20 cellular contexts compared by ENCODE assay signal in genomic region chr12:132317233-132317938, GRCh38. TPM values are rescaled to one million over a fixed set of nuclear protein-coding genes. Genes with fewer than 3 reads are reported as not detected.
DNase-seq lines count a peak whose midpoint lies in the region; ATAC-seq, FAIRE-seq and TF ChIP-seq lines count a peak whose summit lies in the region.
"Had no signal": no experiment of that assay in that cellular context is flagged by ENCODE, and none has a peak within 500 bp of the region (broad histone marks: within the 10 kb centered on the region; RNA-seq: fewer than 3 reads in every experiment).

No MANE protein-coding gene starts in this region.

- no peak overlapping the region for H4K12ac ChIP-seq in trophoblast cell (ENCODE audit: low read depth, low read length)

- H3K27me3 ChIP-seq in RWPE2 (ENCODE audit: insufficient read depth, poor library complexity, severe bottlenecking), result peaks cover 15% of the 10 kb centered on the region
- H3K27me3 ChIP-seq in trophoblast cell (ENCODE audit: insufficient read depth, low read length), result no peaks in the 10 kb centered on the region
- no peaks in the 10 kb centered on the region for H3K27me3 ChIP-seq in brain microvascular endothelial cell (replicated peaks)

- no peak overlapping the region for H2BK5ac ChIP-seq in trophoblast cell (ENCODE audit: low read depth, low read length, poor library complexity)

- H2BK120ac ChIP-seq in trophoblast cell (ENCODE audit: insufficient read depth, low read length, poor library complexity), result no peak overlapping the region

- peak; percentile 13 for DNase-seq in Right ventricle myocardium superior
- DNase-seq in Right ventricle myocardium inferior (ENCODE audit: missing footprints), result no peak
- peak; percentile 47 for DNase-seq in RWPE2 (ENCODE audit: low spot score)
- peak; percentile 39 for DNase-seq in kidney
- DNase-seq in trophoblast cell, result no peak
- DNase-seq in G401 (ENCODE audit: low spot score), result no peak
- no peak for DNase-seq in brain microvascular endothelial cell
- DNase-seq in RCC 7860 (ENCODE audit: low spot score), result no peak
- DNase-seq: 8988T; CD4-positive, alpha-beta memory T cell; DMS153; DMS79; GF-D8; GOT3; H7; HFFc6 had no signal

- intact Hi-C loops in Right ventricle myocardium superior (cut with DNase I), result no loop called here
- intact Hi-C loops in Right ventricle myocardium inferior (cut with DNase I), result no loop called here
- intact Hi-C loops in kidney (cut with DNase I), result no loop called here

- no peak overlapping the region for H3K4me3 ChIP-seq in RWPE2 (ENCODE audit: severe bottlenecking)
- H3K4me3 ChIP-seq in kidney (ENCODE audit: low read length in 2 of 2), result no peak overlapping the region
- H3K4me3 ChIP-seq in trophoblast cell (ENCODE audit: low read depth, low read length), result no peak overlapping the region
- H3K4me3 ChIP-seq in brain microvascular endothelial cell (ENCODE audit: low read depth, low read length), result no peak overlapping the region
- H3K4me3 ChIP-seq: BLaER1 had no signal

- no CpG with 5 or more reads among the region's 19 CpGs for WGBS in trophoblast cell (ENCODE audit: extremely low coverage, insufficient coverage, insufficient read length)

- ATAC-seq in Right ventricle myocardium superior (ENCODE audit: poor library complexity) (no peak), Right ventricle myocardium inferior (no peak), RWPE2 (ENCODE audit: low read depth) (no peak)
- ATAC-seq: HCT116 had no signal

- in situ Hi-C loops in G401 (cut with HindIII; ENCODE audit: low sequenced_read_pairs), result no loop called here
- in situ Hi-C loops in brain microvascular endothelial cell (cut with HindIII; ENCODE audit: low pct_ligation_motif_present, low sequenced_read_pairs), result no loop called here

- no peak overlapping the region for H3K14ac ChIP-seq in trophoblast cell (ENCODE audit: low read length)

- H2AFZ ChIP-seq in trophoblast cell (ENCODE audit: insufficient read depth, low read length, poor library complexity), result no peak overlapping the region

- no peak overlapping the region for H3K9ac ChIP-seq in kidney (ENCODE audit: low read length in 2 of 2)
- H3K9ac ChIP-seq in trophoblast cell (ENCODE audit: low read length), result no peak overlapping the region
- H3K9ac ChIP-seq: BLaER1 had no signal

- H3K4me1 ChIP-seq in RWPE2 (ENCODE audit: insufficient read depth, poor library complexity, severe bottlenecking) (no peaks in the 10 kb centered on the region), kidney (ENCODE audit: control insufficient read depth in 1 of 2, insufficient read depth in 1 of 2, low read depth in 1 of 2, low read length in 2 of 2) (no peaks in the 10 kb centered on the region), trophoblast cell (ENCODE audit: control insufficient read depth in 1 of 2, insufficient read depth in 2 of 2, low read length in 2 of 2) (no peaks in the 10 kb centered on the region)

- no peaks in the 10 kb centered on the region for H3K79me1 ChIP-seq in trophoblast cell (ENCODE audit: low read length)

- TF ChIP-seq CTCF in RWPE2 (IDR thresholded peaks at IDR 0.05; ENCODE audit: poor library complexity, severe bottlenecking), result no peak
- TF ChIP-seq CTCF in kidney (IDR thresholded peaks at IDR 0.05; ENCODE audit: borderline replicate concordance, extremely low read depth, insufficient read depth), result no peak
- no peak for TF ChIP-seq CTCF in brain microvascular endothelial cell (IDR thresholded peaks at IDR 0.05; ENCODE audit: low read depth, low read length, missing control alignments)

- no peak overlapping the region for H3K18ac ChIP-seq in trophoblast cell (ENCODE audit: low read length)

- H3K27ac ChIP-seq in RWPE2 (ENCODE audit: poor library complexity, severe bottlenecking), result no peak overlapping the region
- H3K27ac ChIP-seq in kidney (ENCODE audit: low read depth in 2 of 2, low read length in 2 of 2), result no peak overlapping the region
- no peak overlapping the region for H3K27ac ChIP-seq in trophoblast cell (ENCODE audit: low read depth, low read length)
- no peak overlapping the region for H3K27ac ChIP-seq in brain microvascular endothelial cell
- H3K27ac ChIP-seq: BLaER1 had no signal

- H3K4me2 ChIP-seq in trophoblast cell (ENCODE audit: low read length), result no peak overlapping the region
- H3K4me2 ChIP-seq: BLaER1 had no signal

- H3K9me3 ChIP-seq in RWPE2 (ENCODE audit: severe bottlenecking) (no peaks in the 10 kb centered on the region), kidney (ENCODE audit: control insufficient read depth in 1 of 2, low read length in 2 of 2) (no peaks in the 10 kb centered on the region), trophoblast cell (ENCODE audit: insufficient read depth, low read depth, low read length) (peaks cover 3% of the 10 kb centered on the region)

- H2AK5ac ChIP-seq in trophoblast cell (ENCODE audit: low read length), result no peak overlapping the region

- no peak overlapping the region for H3K4ac ChIP-seq in trophoblast cell (ENCODE audit: low read depth, low read length)

- no peak overlapping the region for H4K8ac ChIP-seq in trophoblast cell (ENCODE audit: low read depth, low read length)

- FAIRE-seq in kidney (lab: Jason Lieb, UNC), result no peak
- no peak for FAIRE-seq in RCC 7860 (lab: Jason Lieb, UNC)

- no peak overlapping the region for H2BK12ac ChIP-seq in trophoblast cell (ENCODE audit: low read length)

- H3K79me2 ChIP-seq in trophoblast cell (ENCODE audit: control insufficient read depth, insufficient read depth, low read length, poor library complexity), result no peaks in the 10 kb centered on the region

- H3K36me3 ChIP-seq in RWPE2 (ENCODE audit: low read depth), result no peaks in the 10 kb centered on the region
- H3K36me3 ChIP-seq in kidney (ENCODE audit: control insufficient read depth in 1 of 2, insufficient read depth in 2 of 2, low read length in 2 of 2), result no peaks in the 10 kb centered on the region
- H3K36me3 ChIP-seq in trophoblast cell (ENCODE audit: control insufficient read depth in 1 of 2, insufficient read depth in 2 of 2, low read length in 2 of 2), result no peaks in the 10 kb centered on the region
- no peaks in the 10 kb centered on the region for H3K36me3 ChIP-seq in brain microvascular endothelial cell (replicated peaks)
- H3K36me3 ChIP-seq: BLaER1 had no signal

- H4K91ac ChIP-seq in trophoblast cell (ENCODE audit: low read depth, low read length), result no peak overlapping the region

- H3K23ac ChIP-seq in trophoblast cell (ENCODE audit: low read length), result peak overlapping the region; percentile 15

RNA-seq across cellular contexts. Expression of gene GALNT9, which starts 12.0 kb away (rescaled TPM):
- total RNA-seq in Right ventricle myocardium superior (not detected), Right ventricle myocardium inferior (not detected), kidney (20.7 TPM)
- polyA plus RNA-seq in kidney (ENCODE audit: insufficient read depth, low read depth, low replicate concordance), result 4.8 TPM
- polyA plus RNA-seq in trophoblast cell (2013), result 0.03 TPM in 1 of 2 replicates, not detected in the other
- total RNA-seq in G401 (2014; rRNA removed; shearing (Covaris generic)), result 0.10 TPM in 1 of 2 replicates, not detected in the other
- total RNA-seq: CD4-positive, alpha-beta memory T cell; HFFc6 had no signal
- polyA plus RNA-seq: AG04450, CD14-positive monocyte had no signal

Comparison
In these comparisons a context has a peak if more than half of its experiments do, and no peak if none do; other contexts are left out.
1. DNase-seq: peak in Right ventricle myocardium superior (single experiment), RWPE2 (single experiment) and kidney (single experiment); none in Right ventricle myocardium inferior (single experiment), trophoblast cell (0 of 2), G401 (single experiment), brain microvascular endothelial cell (single experiment) and RCC 7860 (single experiment).
2. RNA of gene GALNT9, which starts 12.0 kb away (total RNA-seq): 20.7 TPM in kidney (single experiment); 0.10 TPM in G401, not detected in Right ventricle myocardium inferior (single experiment) and not detected in Right ventricle myocardium superior (single experiment); every median in the first group is over 10 times any median in the second.